ENCODE assay signal across 1 cellular context in the genomic region with DNA sequence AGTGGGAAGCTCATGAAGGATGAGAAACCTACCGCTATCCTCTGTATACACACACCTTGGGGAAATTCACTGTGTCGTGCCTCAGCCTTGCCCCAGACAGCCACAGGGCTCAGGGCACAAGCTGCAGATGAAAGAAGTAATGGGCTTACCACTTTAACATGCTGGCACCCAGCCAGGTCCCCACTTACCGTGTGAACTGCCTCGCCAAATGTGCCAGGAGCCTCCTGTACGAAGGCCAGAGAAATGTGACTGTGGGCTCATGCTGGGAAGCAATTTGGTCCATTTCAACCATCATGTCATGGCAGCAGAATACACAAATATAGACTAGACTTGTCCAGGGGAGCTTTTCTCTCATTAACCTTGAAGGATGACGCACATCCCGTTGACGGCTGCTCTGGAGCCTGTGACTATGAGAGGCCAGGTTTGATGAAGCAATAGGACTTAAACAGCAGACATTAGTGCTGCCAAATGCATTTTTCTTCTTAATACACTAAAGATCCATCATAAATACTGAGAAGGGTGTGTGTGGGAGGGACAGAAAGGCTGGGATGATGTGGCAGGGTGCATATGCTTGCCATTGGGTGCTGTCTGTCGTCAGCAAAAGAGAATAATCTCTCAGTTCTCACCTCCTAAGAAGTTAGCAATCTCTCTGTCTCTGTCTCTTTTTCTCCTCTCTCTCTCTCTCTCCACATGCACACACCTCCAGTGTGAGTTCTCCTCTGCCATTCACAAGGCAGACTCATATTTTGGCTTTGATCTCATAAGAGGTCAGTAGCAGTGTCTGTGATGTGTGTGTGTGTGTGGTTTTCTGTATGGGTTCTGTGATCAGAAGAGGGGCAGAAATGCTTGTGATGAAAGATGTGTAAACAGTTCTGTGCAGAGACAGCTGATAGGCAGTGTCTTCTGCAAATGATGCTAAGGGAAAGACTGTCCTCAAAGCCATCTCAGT.
TF ChIP-seq lines count a peak whose summit lies in the region.

No MANE protein-coding gene starts in this region.

TF ChIP-seq in HepG2, 621 proteins besides CTCF, POLR2A, EP300 and RAD21 (continued from another document):
- TF ChIP-seq, protein P1, sequence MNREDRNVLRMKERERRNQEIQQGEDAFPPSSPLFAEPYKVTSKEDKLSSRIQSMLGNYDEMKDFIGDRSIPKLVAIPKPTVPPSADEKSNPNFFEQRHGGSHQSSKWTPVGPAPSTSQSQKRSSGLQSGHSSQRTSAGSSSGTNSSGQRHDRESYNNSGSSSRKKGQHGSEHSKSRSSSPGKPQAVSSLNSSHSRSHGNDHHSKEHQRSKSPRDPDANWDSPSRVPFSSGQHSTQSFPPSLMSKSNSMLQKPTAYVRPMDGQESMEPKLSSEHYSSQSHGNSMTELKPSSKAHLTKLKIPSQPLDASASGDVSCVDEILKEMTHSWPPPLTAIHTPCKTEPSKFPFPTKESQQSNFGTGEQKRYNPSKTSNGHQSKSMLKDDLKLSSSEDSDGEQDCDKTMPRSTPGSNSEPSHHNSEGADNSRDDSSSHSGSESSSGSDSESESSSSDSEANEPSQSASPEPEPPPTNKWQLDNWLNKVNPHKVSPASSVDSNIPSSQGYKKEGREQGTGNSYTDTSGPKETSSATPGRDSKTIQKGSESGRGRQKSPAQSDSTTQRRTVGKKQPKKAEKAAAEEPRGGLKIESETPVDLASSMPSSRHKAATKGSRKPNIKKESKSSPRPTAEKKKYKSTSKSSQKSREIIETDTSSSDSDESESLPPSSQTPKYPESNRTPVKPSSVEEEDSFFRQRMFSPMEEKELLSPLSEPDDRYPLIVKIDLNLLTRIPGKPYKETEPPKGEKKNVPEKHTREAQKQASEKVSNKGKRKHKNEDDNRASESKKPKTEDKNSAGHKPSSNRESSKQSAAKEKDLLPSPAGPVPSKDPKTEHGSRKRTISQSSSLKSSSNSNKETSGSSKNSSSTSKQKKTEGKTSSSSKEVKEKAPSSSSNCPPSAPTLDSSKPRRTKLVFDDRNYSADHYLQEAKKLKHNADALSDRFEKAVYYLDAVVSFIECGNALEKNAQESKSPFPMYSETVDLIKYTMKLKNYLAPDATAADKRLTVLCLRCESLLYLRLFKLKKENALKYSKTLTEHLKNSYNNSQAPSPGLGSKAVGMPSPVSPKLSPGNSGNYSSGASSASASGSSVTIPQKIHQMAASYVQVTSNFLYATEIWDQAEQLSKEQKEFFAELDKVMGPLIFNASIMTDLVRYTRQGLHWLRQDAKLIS (CRISPR knock-in tag; IDR thresholded peaks at IDR 0.05) = no peak
- TF ChIP-seq, protein P2, sequence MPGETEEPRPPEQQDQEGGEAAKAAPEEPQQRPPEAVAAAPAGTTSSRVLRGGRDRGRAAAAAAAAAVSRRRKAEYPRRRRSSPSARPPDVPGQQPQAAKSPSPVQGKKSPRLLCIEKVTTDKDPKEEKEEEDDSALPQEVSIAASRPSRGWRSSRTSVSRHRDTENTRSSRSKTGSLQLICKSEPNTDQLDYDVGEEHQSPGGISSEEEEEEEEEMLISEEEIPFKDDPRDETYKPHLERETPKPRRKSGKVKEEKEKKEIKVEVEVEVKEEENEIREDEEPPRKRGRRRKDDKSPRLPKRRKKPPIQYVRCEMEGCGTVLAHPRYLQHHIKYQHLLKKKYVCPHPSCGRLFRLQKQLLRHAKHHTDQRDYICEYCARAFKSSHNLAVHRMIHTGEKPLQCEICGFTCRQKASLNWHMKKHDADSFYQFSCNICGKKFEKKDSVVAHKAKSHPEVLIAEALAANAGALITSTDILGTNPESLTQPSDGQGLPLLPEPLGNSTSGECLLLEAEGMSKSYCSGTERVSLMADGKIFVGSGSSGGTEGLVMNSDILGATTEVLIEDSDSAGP (CRISPR knock-in tag; IDR thresholded peaks at IDR 0.05; ENCODE audit: borderline replicate concordance) = no peak
- TF ChIP-seq ZNF17 (CRISPR knock-in tag; IDR thresholded peaks at IDR 0.05) (no peak), ZNF224 (CRISPR knock-in tag; IDR thresholded peaks at IDR 0.05) (no peak), XRCC5 (optimal IDR thresholded peaks at IDR 0.05; ENCODE audit: low read length) (no peak)
- TF ChIP-seq, protein P3, sequence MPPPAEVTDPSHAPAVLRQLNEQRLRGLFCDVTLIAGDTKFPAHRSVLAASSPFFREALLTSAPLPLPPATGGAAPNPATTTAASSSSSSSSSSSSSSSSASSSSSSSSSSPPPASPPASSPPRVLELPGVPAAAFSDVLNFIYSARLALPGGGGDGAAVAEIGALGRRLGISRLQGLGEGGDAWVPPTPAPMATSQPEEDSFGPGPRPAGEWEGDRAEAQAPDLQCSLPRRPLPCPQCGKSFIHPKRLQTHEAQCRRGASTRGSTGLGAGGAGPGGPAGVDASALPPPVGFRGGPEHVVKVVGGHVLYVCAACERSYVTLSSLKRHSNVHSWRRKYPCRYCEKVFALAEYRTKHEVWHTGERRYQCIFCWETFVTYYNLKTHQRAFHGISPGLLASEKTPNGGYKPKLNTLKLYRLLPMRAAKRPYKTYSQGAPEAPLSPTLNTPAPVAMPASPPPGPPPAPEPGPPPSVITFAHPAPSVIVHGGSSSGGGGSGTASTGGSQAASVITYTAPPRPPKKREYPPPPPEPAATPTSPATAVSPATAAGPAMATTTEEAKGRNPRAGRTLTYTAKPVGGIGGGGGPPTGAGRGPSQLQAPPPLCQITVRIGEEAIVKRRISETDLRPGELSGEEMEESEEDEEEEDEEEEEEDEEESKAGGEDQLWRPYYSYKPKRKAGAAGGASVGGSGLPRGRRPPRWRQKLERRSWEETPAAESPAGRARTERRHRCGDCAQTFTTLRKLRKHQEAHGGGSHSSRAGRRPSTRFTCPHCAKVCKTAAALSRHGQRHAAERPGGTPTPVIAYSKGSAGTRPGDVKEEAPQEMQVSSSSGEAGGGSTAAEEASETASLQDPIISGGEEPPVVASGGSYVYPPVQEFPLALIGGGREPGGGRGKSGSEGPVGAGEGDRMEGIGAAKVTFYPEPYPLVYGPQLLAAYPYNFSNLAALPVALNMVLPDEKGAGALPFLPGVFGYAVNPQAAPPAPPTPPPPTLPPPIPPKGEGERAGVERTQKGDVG (CRISPR knock-in tag; IDR thresholded peaks at IDR 0.05; ENCODE audit: borderline replicate concordance) = no peak
- TF ChIP-seq, protein P4, sequence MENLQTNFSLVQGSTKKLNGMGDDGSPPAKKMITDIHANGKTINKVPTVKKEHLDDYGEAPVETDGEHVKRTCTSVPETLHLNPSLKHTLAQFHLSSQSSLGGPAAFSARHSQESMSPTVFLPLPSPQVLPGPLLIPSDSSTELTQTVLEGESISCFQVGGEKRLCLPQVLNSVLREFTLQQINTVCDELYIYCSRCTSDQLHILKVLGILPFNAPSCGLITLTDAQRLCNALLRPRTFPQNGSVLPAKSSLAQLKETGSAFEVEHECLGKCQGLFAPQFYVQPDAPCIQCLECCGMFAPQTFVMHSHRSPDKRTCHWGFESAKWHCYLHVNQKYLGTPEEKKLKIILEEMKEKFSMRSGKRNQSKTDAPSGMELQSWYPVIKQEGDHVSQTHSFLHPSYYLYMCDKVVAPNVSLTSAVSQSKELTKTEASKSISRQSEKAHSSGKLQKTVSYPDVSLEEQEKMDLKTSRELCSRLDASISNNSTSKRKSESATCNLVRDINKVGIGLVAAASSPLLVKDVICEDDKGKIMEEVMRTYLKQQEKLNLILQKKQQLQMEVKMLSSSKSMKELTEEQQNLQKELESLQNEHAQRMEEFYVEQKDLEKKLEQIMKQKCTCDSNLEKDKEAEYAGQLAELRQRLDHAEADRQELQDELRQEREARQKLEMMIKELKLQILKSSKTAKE (CRISPR knock-in tag; IDR thresholded peaks at IDR 0.05; ENCODE audit: borderline replicate concordance) = no peak
- TF ChIP-seq, protein P5, sequence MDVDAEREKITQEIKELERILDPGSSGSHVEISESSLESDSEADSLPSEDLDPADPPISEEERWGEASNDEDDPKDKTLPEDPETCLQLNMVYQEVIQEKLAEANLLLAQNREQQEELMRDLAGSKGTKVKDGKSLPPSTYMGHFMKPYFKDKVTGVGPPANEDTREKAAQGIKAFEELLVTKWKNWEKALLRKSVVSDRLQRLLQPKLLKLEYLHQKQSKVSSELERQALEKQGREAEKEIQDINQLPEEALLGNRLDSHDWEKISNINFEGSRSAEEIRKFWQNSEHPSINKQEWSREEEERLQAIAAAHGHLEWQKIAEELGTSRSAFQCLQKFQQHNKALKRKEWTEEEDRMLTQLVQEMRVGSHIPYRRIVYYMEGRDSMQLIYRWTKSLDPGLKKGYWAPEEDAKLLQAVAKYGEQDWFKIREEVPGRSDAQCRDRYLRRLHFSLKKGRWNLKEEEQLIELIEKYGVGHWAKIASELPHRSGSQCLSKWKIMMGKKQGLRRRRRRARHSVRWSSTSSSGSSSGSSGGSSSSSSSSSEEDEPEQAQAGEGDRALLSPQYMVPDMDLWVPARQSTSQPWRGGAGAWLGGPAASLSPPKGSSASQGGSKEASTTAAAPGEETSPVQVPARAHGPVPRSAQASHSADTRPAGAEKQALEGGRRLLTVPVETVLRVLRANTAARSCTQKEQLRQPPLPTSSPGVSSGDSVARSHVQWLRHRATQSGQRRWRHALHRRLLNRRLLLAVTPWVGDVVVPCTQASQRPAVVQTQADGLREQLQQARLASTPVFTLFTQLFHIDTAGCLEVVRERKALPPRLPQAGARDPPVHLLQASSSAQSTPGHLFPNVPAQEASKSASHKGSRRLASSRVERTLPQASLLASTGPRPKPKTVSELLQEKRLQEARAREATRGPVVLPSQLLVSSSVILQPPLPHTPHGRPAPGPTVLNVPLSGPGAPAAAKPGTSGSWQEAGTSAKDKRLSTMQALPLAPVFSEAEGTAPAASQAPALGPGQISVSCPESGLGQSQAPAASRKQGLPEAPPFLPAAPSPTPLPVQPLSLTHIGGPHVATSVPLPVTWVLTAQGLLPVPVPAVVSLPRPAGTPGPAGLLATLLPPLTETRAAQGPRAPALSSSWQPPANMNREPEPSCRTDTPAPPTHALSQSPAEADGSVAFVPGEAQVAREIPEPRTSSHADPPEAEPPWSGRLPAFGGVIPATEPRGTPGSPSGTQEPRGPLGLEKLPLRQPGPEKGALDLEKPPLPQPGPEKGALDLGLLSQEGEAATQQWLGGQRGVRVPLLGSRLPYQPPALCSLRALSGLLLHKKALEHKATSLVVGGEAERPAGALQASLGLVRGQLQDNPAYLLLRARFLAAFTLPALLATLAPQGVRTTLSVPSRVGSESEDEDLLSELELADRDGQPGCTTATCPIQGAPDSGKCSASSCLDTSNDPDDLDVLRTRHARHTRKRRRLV (CRISPR knock-in tag; IDR thresholded peaks at IDR 0.05) = no peak
